1 cellular context compared by ENCODE assay signal in genomic region chr15:37098468-37099320, GRCh38.
TF ChIP-seq lines count a peak whose summit lies in the region.

No MANE protein-coding gene starts in this region.

TF ChIP-seq in GM12878, 131 proteins besides CTCF, POLR2A, EP300 and RAD21 (continued from another document):
- TF ChIP-seq ZBTB40 (IDR thresholded peaks at IDR 0.05; ENCODE audit: borderline replicate concordance) = no peak
- TF ChIP-seq HDAC6 (IDR thresholded peaks at IDR 0.05; ENCODE audit: unreplicated experiment) = no peak
- TF ChIP-seq EED (IDR thresholded peaks at IDR 0.05; ENCODE audit: low read depth) = no peak
- no peak for TF ChIP-seq ATF3 (IDR thresholded peaks at IDR 0.05; ENCODE audit: borderline replicate concordance, extremely low read depth, low read depth, low read length)
- no peak for TF ChIP-seq YBX1 (IDR thresholded peaks at IDR 0.05)
- no peak for TF ChIP-seq HDAC2 (IDR thresholded peaks at IDR 0.05)
- no peak for TF ChIP-seq PBX3 (IDR thresholded peaks at IDR 0.05; ENCODE audit: insufficient replicate concordance, low read depth, low read length)
- 0 out of 2 replicates have a peak, but pooled peaks have one; percentile 23 for TF ChIP-seq PAX5 (IDR thresholded peaks at IDR 0.05; ENCODE audit: borderline replicate concordance, low read depth, low read length)
- TF ChIP-seq CUX1 (IDR thresholded peaks at IDR 0.05; ENCODE audit: insufficient replicate concordance, low read depth, low read length) = no peak
- TF ChIP-seq MEF2A (IDR thresholded peaks at IDR 0.05; ENCODE audit: insufficient read depth, low read depth, low read length) = no peak
